In the genomic region with DNA sequence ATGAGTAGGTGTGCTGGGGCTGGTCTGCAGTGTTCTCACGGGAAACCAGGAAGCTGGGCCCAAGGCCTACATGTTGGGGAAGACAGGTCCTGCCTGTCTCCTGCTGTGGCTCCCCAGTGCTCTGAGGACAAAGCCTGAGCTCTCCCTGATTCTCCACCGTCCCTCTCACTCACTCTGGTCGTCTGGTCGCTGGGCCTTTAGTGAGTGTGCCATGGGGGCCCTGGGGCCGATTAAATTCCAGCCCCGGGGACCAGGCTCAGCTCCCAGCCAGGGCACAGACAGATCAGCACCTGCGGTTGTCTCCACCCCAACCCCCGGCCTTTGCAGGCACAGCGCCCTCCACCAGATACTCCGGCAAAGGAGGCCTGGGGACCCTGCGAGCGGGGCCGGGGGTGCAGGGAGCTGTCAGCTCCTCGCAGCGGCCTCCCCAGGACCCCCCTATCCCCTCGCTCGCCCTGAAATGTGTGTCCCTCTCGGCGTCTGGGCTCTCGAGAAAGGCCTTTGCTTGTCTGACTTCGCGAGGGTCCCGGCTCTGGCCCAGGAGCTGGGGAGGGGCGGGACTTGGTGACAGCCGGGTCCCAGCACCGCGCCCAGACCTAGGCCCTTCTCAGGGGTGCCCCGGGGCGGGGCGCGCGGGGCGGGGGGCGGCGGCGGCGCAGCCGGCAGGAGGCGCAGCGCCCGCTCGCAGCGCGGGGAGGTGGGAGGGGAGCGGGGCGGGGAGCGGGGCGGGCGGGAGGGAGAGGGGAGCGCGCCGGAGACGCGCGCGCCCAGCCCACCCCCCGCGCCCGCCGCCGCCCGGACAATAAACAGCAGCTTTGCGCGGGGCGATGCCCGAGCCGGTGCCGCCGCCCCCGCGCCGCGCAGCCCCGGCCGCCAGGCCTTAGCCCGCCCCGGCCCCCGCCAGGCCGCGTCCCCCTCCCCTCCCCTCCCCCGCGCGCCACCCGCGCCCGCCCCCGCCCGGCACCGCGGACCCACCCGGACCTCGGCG, we compare ENCODE assay signal across 9 cellular contexts. TPM values are rescaled to one million over a fixed set of nuclear protein-coding genes. Genes with fewer than 3 reads are reported as not detected.
DNase-seq lines count a peak whose midpoint lies in the region; ATAC-seq and TF ChIP-seq lines count a peak whose summit lies in the region.
"Had no signal": no experiment of that assay in that cellular context is flagged by ENCODE, and none has a peak within 500 bp of the region (broad histone marks: within the 10 kb centered on the region; RNA-seq: fewer than 3 reads in every experiment).

A gene with protein sequence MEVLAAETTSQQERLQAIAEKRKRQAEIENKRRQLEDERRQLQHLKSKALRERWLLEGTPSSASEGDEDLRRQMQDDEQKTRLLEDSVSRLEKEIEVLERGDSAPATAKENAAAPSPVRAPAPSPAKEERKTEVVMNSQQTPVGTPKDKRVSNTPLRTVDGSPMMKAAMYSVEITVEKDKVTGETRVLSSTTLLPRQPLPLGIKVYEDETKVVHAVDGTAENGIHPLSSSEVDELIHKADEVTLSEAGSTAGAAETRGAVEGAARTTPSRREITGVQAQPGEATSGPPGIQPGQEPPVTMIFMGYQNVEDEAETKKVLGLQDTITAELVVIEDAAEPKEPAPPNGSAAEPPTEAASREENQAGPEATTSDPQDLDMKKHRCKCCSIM (plus strand): TSS at position 782 of the 988 bp plus-strand sequence. CDS start 212 bp downstream, outside the sequence.

- H2AFZ ChIP-seq in fibroblast of lung (ENCODE audit: low read length) (no peak within 1 kb of the TSS), neuron (ENCODE audit: low read depth, low read length) (peak within 1 kb of the TSS; percentile 46)

- H3K9me3 ChIP-seq in fibroblast of lung (ENCODE audit: control insufficient read depth, insufficient read depth, low read depth, low read length) (no peaks in the 10 kb centered on the region), neuron (ENCODE audit: low read length) (no peaks in the 10 kb centered on the region)
- H3K9me3 ChIP-seq: SJSA1 had no signal

- TF ChIP-seq CTCF in BJ (IDR thresholded peaks at IDR 0.05; ENCODE audit: insufficient read depth, low read depth, low read length) (no peak), fibroblast of lung (conservative IDR thresholded peaks at IDR 0.05 in 1 of 2, IDR thresholded peaks at IDR 0.05 in 1 of 2; ENCODE audit: low read depth in 1 of 2, low read length in 2 of 2) (peak in 1 of 2 donors; percentile 4)

- no peak within 1 kb of the TSS for H3K9ac ChIP-seq in fibroblast of lung (ENCODE audit: insufficient read depth, low read length)

- H3K27me3 ChIP-seq in BJ (ENCODE audit: control insufficient read depth, insufficient read depth, low read length) = peaks cover 14% of the 10 kb centered on the region
- peaks cover 19% of the 10 kb centered on the region for H3K27me3 ChIP-seq in fibroblast of lung (ENCODE audit: control insufficient read depth, insufficient read depth, low read length)
- H3K27me3 ChIP-seq in neuron (ENCODE audit: insufficient read depth, low read length) = peaks cover 5% of the 10 kb centered on the region

- no peaks in the 10 kb centered on the region for H3K79me2 ChIP-seq in fibroblast of lung (ENCODE audit: control insufficient read depth, insufficient read depth, low read length)

- H3K27ac ChIP-seq in fibroblast of lung (ENCODE audit: insufficient read depth, low read length) = no peak within 1 kb of the TSS
- H3K27ac ChIP-seq: SJSA1 had no signal

- H3K4me1 ChIP-seq in fibroblast of lung (ENCODE audit: control insufficient read depth, extremely low read depth, insufficient read depth, low read length) (peaks cover 4% of the 10 kb centered on the region), neuron (ENCODE audit: insufficient read depth, low read length) (peaks cover 21% of the 10 kb centered on the region)
- H3K4me1 ChIP-seq: SJSA1 had no signal

- peak within 1 kb of the TSS; percentile 43 for H3K4me3 ChIP-seq in BJ (ENCODE audit: low read depth, low read length)
- H3K4me3 ChIP-seq in fibroblast of lung (replicated peaks in 1 of 4; ENCODE audit: control extremely low read depth in 1 of 4, insufficient read depth in 1 of 4, low read depth in 3 of 4, low read length in 4 of 4) = peak within 1 kb of the TSS in 3 of 4 experiments; percentile 10 to 59 (median 50)
- peak within 1 kb of the TSS; percentile 74 for H3K4me3 ChIP-seq in neuron (ENCODE audit: low read length)
- H3K4me3 ChIP-seq: SJSA1 had no signal

- CTCF ChIA-PET in BJ (lab: Yijun Ruan, JAX) = interaction anchor here (0.6 to 1.8 kb wide), 8 partner anchors 9 to 202 kb away, joined by 3 to 8 read pairs (median 4); partner anchors contain the start of gene RNF126

- H3K36me3 ChIP-seq in BJ (ENCODE audit: control insufficient read depth, insufficient read depth, low read length) (no peaks in the 10 kb centered on the region), fibroblast of lung (ENCODE audit: control insufficient read depth, insufficient read depth, low read length) (no peaks in the 10 kb centered on the region), neuron (ENCODE audit: insufficient read depth, low read length) (no peaks in the 10 kb centered on the region)
- H3K36me3 ChIP-seq: SJSA1 had no signal

- no peak within 1 kb of the TSS for H3K4me2 ChIP-seq in fibroblast of lung (ENCODE audit: extremely low read depth, insufficient read depth, low read length)

- no peak for ATAC-seq in GM21737 (IDR thresholded peaks at IDR 0.05; ENCODE audit: unreplicated experiment)
- no peak for ATAC-seq in GM19452 (IDR thresholded peaks at IDR 0.05; ENCODE audit: unreplicated experiment)

- no peaks in the 10 kb centered on the region for H4K20me1 ChIP-seq in fibroblast of lung (ENCODE audit: control insufficient read depth, extremely low read depth, insufficient read depth, low read length)

- POLR2A ChIA-PET in BJ (lab: Charles Lee) = no interaction called here

- no peak for DNase-seq in BJ (ENCODE audit: low read depth)
- peak; percentile 74 for DNase-seq in NCI-H69 (lab: John Stamatoyannopoulos, UW)
- no peak for DNase-seq in fibroblast of lung (ENCODE audit: low read depth in 2 of 2)
- DNase-seq in NCI-H1694 treated with DMSO at 0.1 percent for 48 hours (lab: John Stamatoyannopoulos, UW) = no peak
- no peak for DNase-seq in activated CD8-positive, alpha-beta memory T cell treated with anti-CD3 and anti-CD28 coated beads, Interleukin-2, amount 50 U/mL, for 48 hours

RNA-seq across cellular contexts. Expression of the gene that starts here (rescaled TPM):
- polyA plus RNA-seq in BJ (2011; rRNA removed) (1.1 and 1.2 TPM in 2 replicates), fibroblast of lung (1.0 and 3.2 TPM in 2 replicates)
- 0.76 and 0.98 TPM in 2 replicates for polyA minus RNA-seq in BJ (2011; rRNA and poly(A)+ RNA removed)
- 8.3 and 22.1 TPM in 2 replicates for total RNA-seq in fibroblast of lung
- 7.0 and 14.1 TPM in 2 replicates for polyA plus RNA-seq in fibroblast of lung (2012)
- polyA minus RNA-seq in fibroblast of lung (ENCODE audit: low replicate concordance) = 3.4 and 3.6 TPM in 2 replicates
- total RNA-seq: SJSA1 had no signal
